ENCODE assay signal across 9 cellular contexts in the genomic region with DNA sequence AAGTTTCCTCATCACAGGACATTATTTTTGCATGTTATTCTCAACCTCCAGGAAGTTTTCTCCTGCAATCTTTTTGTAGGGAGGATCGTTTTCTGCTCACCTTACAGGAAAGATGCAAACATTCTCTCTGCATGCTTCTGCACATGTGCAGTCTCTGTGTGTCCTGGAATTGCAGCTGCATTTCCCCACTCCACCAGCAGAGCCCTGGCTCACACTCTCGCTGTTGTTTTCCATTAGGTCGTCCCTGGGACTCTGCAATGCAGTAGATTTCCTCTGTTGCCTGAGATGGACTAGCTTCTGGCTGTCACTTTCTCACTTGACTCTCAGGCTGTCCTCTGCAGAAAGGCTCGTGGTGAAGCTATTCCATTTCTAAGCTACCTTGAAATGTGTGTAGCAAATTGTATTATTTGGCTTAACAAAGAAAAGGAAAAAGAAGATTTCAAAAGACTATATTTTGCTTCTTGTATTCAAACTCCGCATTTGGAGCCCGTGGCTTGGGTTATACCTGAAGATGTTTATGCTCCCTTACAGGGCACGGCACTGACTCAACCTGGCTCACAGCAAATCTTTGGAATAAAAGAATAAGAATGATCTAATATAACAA.
DNase-seq lines count a peak whose midpoint lies in the region; ATAC-seq and TF ChIP-seq lines count a peak whose summit lies in the region.
"Had no signal": no experiment of that assay in that cellular context is flagged by ENCODE, and none has a peak within 500 bp of the region (broad histone marks: within the 10 kb centered on the region; RNA-seq: fewer than 3 reads in every experiment).

No MANE protein-coding gene starts in this region.

- no peak overlapping the region for H3K4me3 ChIP-seq in WERI-Rb-1 (ENCODE audit: low read depth, low read length)
- no peak overlapping the region for H3K4me3 ChIP-seq in upper lobe of right lung
- H3K4me3 ChIP-seq: SJSA1 had no signal

- ATAC-seq in GM19438 (IDR thresholded peaks at IDR 0.05; ENCODE audit: low read depth, unreplicated experiment) (peak; percentile 89), HG03442 (IDR thresholded peaks at IDR 0.05; ENCODE audit: unreplicated experiment) (peak; percentile 88), upper lobe of right lung (peak; percentile 70)

- H3K9me3 ChIP-seq in WERI-Rb-1 (ENCODE audit: severe bottlenecking) (no peaks in the 10 kb centered on the region), upper lobe of right lung (no peaks in the 10 kb centered on the region)
- H3K9me3 ChIP-seq: SJSA1 had no signal

- H3K9me3 Mint-ChIP-seq in Calu3 (ENCODE audit: low read depth, unreplicated experiment) = peaks cover 6% of the 10 kb centered on the region

- CTCF ChIA-PET in Calu3 (lab: Charles Lee) = no interaction called here

- intact Hi-C loops in Calu3 (cut with micrococcal nuclease; ENCODE audit: unreplicated experiment) (loop anchor here (1.0 kb wide), 1 partner anchor 138 kb away; no protein-coding TSS in a partner anchor), upper lobe of right lung (cut with DNase I) (no loop called here)

- no peak overlapping the region for H3K27ac Mint-ChIP-seq in Calu3 (ENCODE audit: unreplicated experiment)

- BruUV-seq in Calu3 (replicated peaks; lab: Mats Ljungman, UMichigan) = no TSS peak

- H3K4me3 Mint-ChIP-seq in Calu3 (ENCODE audit: low read depth, unreplicated experiment) = no peak overlapping the region

- H3K27me3 ChIP-seq in WERI-Rb-1 (ENCODE audit: insufficient read depth, low read depth, severe bottlenecking) (no peaks in the 10 kb centered on the region), upper lobe of right lung (no peaks in the 10 kb centered on the region)
- H3K27me3 ChIP-seq: SJSA1 had no signal

- no peaks in the 10 kb centered on the region for H3K27me3 Mint-ChIP-seq in Calu3 (ENCODE audit: unreplicated experiment)

- peak; percentile 6 for DNase-seq in Calu3
- DNase-seq in WERI-Rb-1 = peak; percentile 76
- peak; percentile 46 for DNase-seq in iPS DF 4.7 (ENCODE audit: extremely low read depth, low spot score)
- no peak for DNase-seq in upper lobe of right lung
- no peak for DNase-seq in EL
- no peak for DNase-seq in T-helper 1 cell

- H3K36me3 Mint-ChIP-seq in Calu3 (ENCODE audit: insufficient read depth, unreplicated experiment) = no peaks in the 10 kb centered on the region

- H3K27ac ChIP-seq in WERI-Rb-1 (no peak overlapping the region), upper lobe of right lung (no peak overlapping the region)
- H3K27ac ChIP-seq: SJSA1 had no signal

- H3K4me1 Mint-ChIP-seq in Calu3 (ENCODE audit: low read depth, unreplicated experiment) = no peaks in the 10 kb centered on the region

- no peaks in the 10 kb centered on the region for H3K4me1 ChIP-seq in upper lobe of right lung
- H3K4me1 ChIP-seq: SJSA1 had no signal

- H3K36me3 ChIP-seq in WERI-Rb-1 (no peaks in the 10 kb centered on the region), upper lobe of right lung (no peaks in the 10 kb centered on the region)
- H3K36me3 ChIP-seq: SJSA1 had no signal

- TF ChIP-seq CTCF in Calu3 (IDR thresholded peaks at IDR 0.05; ENCODE audit: unreplicated experiment) = peak; percentile 39
- TF ChIP-seq CTCF in WERI-Rb-1 (IDR thresholded peaks at IDR 0.05; ENCODE audit: low read depth, low read length) = peak; percentile 95
- peak; percentile 51 for TF ChIP-seq CTCF in upper lobe of right lung (IDR thresholded peaks at IDR 0.05)

Comparison
In these comparisons a context has a peak if more than half of its experiments do, and no peak if none do; other contexts are left out.
1. DNase-seq: peak in Calu3 (single experiment), WERI-Rb-1 (single experiment) and iPS DF 4.7 (single experiment); none in upper lobe of right lung (single experiment), EL (single experiment) and T-helper 1 cell (0 of 5).
2. CTCF ChIP-seq: peak in every context shown above with its lines; median percentile 95 in WERI-Rb-1; 51 in upper lobe of right lung; 39 in Calu3.
3. Peak in every context shown above with its lines, with median percentiles within 50 percentile points of each other: ATAC-seq.